In the genomic region with DNA sequence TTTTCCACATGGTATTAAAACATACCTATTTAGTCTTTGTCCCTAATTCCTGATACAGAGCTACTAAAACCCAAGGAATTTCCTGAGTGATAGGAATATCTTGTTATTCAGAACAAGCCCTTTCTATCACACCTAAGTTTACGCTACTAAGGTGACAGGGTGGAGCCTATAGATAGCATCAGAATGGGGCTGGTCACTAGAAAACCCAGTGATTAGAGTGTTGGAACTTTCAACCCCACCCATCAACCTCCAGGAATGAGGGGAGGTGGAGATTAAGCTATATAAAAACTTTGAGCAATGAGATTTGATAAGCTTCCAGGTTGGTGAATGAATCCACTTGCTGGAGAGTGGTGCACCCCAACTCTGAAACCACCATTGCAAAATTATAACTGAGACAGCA, we compare ENCODE assay signal across 21 cellular contexts.
"Had no signal": no experiment of that assay in that cellular context is flagged by ENCODE, and none has a peak within 500 bp of the region (broad histone marks: within the 10 kb centered on the region; RNA-seq: fewer than 3 reads in every experiment).

No MANE protein-coding gene starts in this region.

- H3K27ac ChIP-seq: brain microvascular endothelial cell, cardiac muscle cell had no signal

- H3K4me3 ChIP-seq: cardiac muscle cell had no signal

- DNase-seq: activated CD4-positive, alpha-beta T cell treated with anti-CD3 and anti-CD28 coated beads for 48 hours; activated CD4-positive, alpha-beta T cell treated with anti-CD3 and anti-CD28 coated beads, Interleukin-2, amount 50 U/mL, for 4 hours; activated CD4-positive, CD25-positive, alpha-beta regulatory T cell treated with anti-CD3 and anti-CD28 coated beads, Interleukin-2, amount 50 U/mL, for 72 hours; activated CD8-positive, alpha-beta T cell treated with anti-CD3 and anti-CD28 coated beads, Interleukin-2, amount 10 ng/mL, durations not matched to agents 7 days and 5 days; activated effector memory CD4-positive, alpha-beta T cell treated with anti-CD3 and anti-CD28 coated beads, Interleukin-2, amount 50 U/mL, for 16 hours; activated naive CD4-positive, alpha-beta T cell treated with Interleukin-2 at 50 U/mL for 16 hours; activated naive CD8-positive, alpha-beta T cell treated with anti-CD3 and anti-CD28 coated beads, Interleukin-2, amount 50 U/mL, for 24 hours; activated T-cell treated with anti-CD3 and anti-CD28 coated beads, Interleukin-2, amount 50 U/mL, for 4 hours; amygdala; brain microvascular endothelial cell; KG1; NCI-H1092; NCI-H1417; NCI-H1930; NCI-H2171; NCI-H345; NCI-H510A; NCI-H526 treated with DMSO at 0.1 percent for 48 hours; PC-3; SHP77 treated with DMSO at 0.1 percent for 48 hours had no signal

- H3K36me3 ChIP-seq: brain microvascular endothelial cell, cardiac muscle cell had no signal

- H3K27me3 ChIP-seq: brain microvascular endothelial cell, cardiac muscle cell had no signal
